9 cellular contexts compared by ENCODE assay signal in genomic region chr4:87209696-87210095, GRCh38. TPM values are rescaled to one million over a fixed set of nuclear protein-coding genes. Genes with fewer than 3 reads are reported as not detected.
DNase-seq lines count a peak whose midpoint lies in the region; ATAC-seq, FAIRE-seq and TF ChIP-seq lines count a peak whose summit lies in the region.
"Had no signal": no experiment of that assay in that cellular context is flagged by ENCODE, and none has a peak within 500 bp of the region (broad histone marks: within the 10 kb centered on the region; RNA-seq: fewer than 3 reads in every experiment).

No MANE protein-coding gene starts in this region.

- no peak for FAIRE-seq in H54 (lab: Jason Lieb, UNC)

- peaks cover 4 to 6% of the 10 kb centered on the region in 2 donors for H3K4me1 ChIP-seq in lung (ENCODE audit: control insufficient read depth in 2 of 2, insufficient read depth in 2 of 2, low read length in 2 of 2)
- no peaks in the 10 kb centered on the region for H3K4me1 ChIP-seq in colonic mucosa

- H3K27me3 ChIP-seq in lung (ENCODE audit: control insufficient read depth, insufficient read depth) (no peaks in the 10 kb centered on the region), colonic mucosa (no peaks in the 10 kb centered on the region)
- H3K27me3 ChIP-seq: ovary had no signal

- no peak overlapping the region for H3K27ac ChIP-seq in lung (ENCODE audit: low read depth in 1 of 2, low read length in 1 of 2)
- no peak overlapping the region for H3K27ac ChIP-seq in colonic mucosa
- H3K27ac ChIP-seq: ovary had no signal

- intact Hi-C loops in colonic mucosa (cut with DNase I) = no loop called here

- WGBS in lung, 2 donors = 21 to 45% methylated on average over 6 of the region's 6 CpGs

- DNase-seq in SKM-1 (lab: John Stamatoyannopoulos, UW; ENCODE audit: unreplicated experiment) (peak; percentile 57), lung (ENCODE audit: low spot score) (peak; percentile 61), H54 (ENCODE audit: insufficient read length, low spot score) (no peak), colonic mucosa (no peak)

- H3K4me3 ChIP-seq in lung = no peak overlapping the region
- H3K4me3 ChIP-seq in colonic mucosa = no peak overlapping the region
- H3K4me3 ChIP-seq: ovary had no signal

- H3K9me3 ChIP-seq in lung (ENCODE audit: control insufficient read depth in 2 of 2, insufficient read depth in 1 of 2, low read length in 1 of 2) (no peaks in the 10 kb centered on the region), colonic mucosa (no peaks in the 10 kb centered on the region)
- H3K9me3 ChIP-seq: ovary had no signal

- H3K9ac ChIP-seq in colonic mucosa (ENCODE audit: low read depth in 2 of 2, low read length in 2 of 2) = no peak overlapping the region

- ATAC-seq in GM19025 (IDR thresholded peaks at IDR 0.05; ENCODE audit: low read depth, unreplicated experiment) = peak; percentile 81
- peak; percentile 71 for ATAC-seq in HG02885 (IDR thresholded peaks at IDR 0.05; ENCODE audit: poor library complexity, unreplicated experiment)
- ATAC-seq in lung (ENCODE audit: insufficient read depth, low FRiP score) = peak; percentile 59
- ATAC-seq in HG03025 (IDR thresholded peaks at IDR 0.05; ENCODE audit: low FRiP score, unreplicated experiment) = no peak
- no peak for ATAC-seq in SK-N-SH treated with all-trans-retinoic acid at 6 μM for 48 hours

- no peak for TF ChIP-seq POLR2A in H54 (IDR thresholded peaks at IDR 0.05; ENCODE audit: low read depth, low read length)

- H3K36me3 ChIP-seq in lung (ENCODE audit: control insufficient read depth in 2 of 2, insufficient read depth in 2 of 2, low read length in 2 of 2) (no peaks in the 10 kb centered on the region), colonic mucosa (no peaks in the 10 kb centered on the region)
- H3K36me3 ChIP-seq: ovary had no signal

- TF ChIP-seq CTCF in lung (IDR thresholded peaks at IDR 0.05; ENCODE audit: control extremely low read depth, extremely low read depth) (no peak), colonic mucosa (IDR thresholded peaks at IDR 0.05) (no peak)

TF ChIP-seq in SK-N-SH treated with all-trans-retinoic acid at 6 μM for 48 hours, 23 proteins besides CTCF, POLR2A, EP300 and RAD21:
- TF ChIP-seq PATZ1 (CRISPR knock-in tag; IDR thresholded peaks at IDR 0.05; ENCODE audit: borderline replicate concordance) (no peak), ZFP30 (CRISPR knock-in tag; IDR thresholded peaks at IDR 0.05) (no peak), ZNF70 (CRISPR knock-in tag; IDR thresholded peaks at IDR 0.05) (no peak), ZFP3 (CRISPR knock-in tag; IDR thresholded peaks at IDR 0.05) (no peak), BACH2 (CRISPR knock-in tag; IDR thresholded peaks at IDR 0.05; ENCODE audit: borderline replicate concordance) (no peak), TOX (CRISPR knock-in tag; IDR thresholded peaks at IDR 0.05; ENCODE audit: borderline replicate concordance) (no peak), POU6F1 (CRISPR knock-in tag; IDR thresholded peaks at IDR 0.05; ENCODE audit: borderline replicate concordance, low read depth) (no peak), ARNTL (CRISPR knock-in tag; IDR thresholded peaks at IDR 0.05; ENCODE audit: borderline replicate concordance, low read depth) (no peak), TCF4 (CRISPR knock-in tag; IDR thresholded peaks at IDR 0.05; ENCODE audit: borderline replicate concordance) (no peak), OSR1 (CRISPR knock-in tag; IDR thresholded peaks at IDR 0.05) (no peak), SNAI2 (CRISPR knock-in tag; IDR thresholded peaks at IDR 0.05) (no peak), GLIS3 (CRISPR knock-in tag; IDR thresholded peaks at IDR 0.05) (no peak), ZNF565 (CRISPR knock-in tag; conservative IDR thresholded peaks at IDR 0.05; ENCODE audit: low read depth) (no peak), ZNF8 (CRISPR knock-in tag; IDR thresholded peaks at IDR 0.05) (no peak), ESRRG (CRISPR knock-in tag; IDR thresholded peaks at IDR 0.05) (no peak), ISL1 (CRISPR knock-in tag; IDR thresholded peaks at IDR 0.05) (no peak), CREB5 (CRISPR knock-in tag; IDR thresholded peaks at IDR 0.05; ENCODE audit: low read depth) (no peak), ZC3H10 (CRISPR knock-in tag; IDR thresholded peaks at IDR 0.05) (no peak)
- TF ChIP-seq, protein P1, sequence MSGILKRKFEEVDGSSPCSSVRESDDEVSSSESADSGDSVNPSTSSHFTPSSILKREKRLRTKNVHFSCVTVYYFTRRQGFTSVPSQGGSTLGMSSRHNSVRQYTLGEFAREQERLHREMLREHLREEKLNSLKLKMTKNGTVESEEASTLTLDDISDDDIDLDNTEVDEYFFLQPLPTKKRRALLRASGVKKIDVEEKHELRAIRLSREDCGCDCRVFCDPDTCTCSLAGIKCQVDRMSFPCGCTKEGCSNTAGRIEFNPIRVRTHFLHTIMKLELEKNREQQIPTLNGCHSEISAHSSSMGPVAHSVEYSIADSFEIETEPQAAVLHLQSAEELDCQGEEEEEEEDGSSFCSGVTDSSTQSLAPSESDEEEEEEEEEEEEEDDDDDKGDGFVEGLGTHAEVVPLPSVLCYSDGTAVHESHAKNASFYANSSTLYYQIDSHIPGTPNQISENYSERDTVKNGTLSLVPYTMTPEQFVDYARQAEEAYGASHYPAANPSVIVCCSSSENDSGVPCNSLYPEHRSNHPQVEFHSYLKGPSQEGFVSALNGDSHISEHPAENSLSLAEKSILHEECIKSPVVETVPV (CRISPR knock-in tag; IDR thresholded peaks at IDR 0.05) = no peak
TF ChIP-seq in SK-N-SH treated with all-trans-retinoic acid at 6 μM for 48 hours: peak in this region for 0.

RNA-seq across cellular contexts. Expression of gene KLHL8, which starts 10.7 kb away (rescaled TPM):
- total RNA-seq in lung (10 to 100 TPM; 12.4 to 23.1 TPM), colonic mucosa (10 to 100 TPM; 19.5 to 19.7 TPM)
- polyA plus RNA-seq in lung = 1 to 10 TPM; 3.3 to 7.4 TPM

Comparison
In these comparisons a context has a peak if more than half of its experiments do, and no peak if none do; other contexts are left out.
1. ATAC-seq: peak in GM19025 (single experiment), HG02885 (single experiment) and lung (single experiment); none in HG03025 (single experiment) and SK-N-SH treated with all-trans-retinoic acid at 6 μM for 48 hours (single experiment).
2. DNase-seq: peak in SKM-1 (single experiment) and lung (single experiment); none in H54 (single experiment) and colonic mucosa (single experiment).